In genomic region chr5:14218480-14218879, GRCh38 we compare ENCODE assay signal across 12 cellular contexts.
DNase-seq lines count a peak whose midpoint lies in the region; ATAC-seq and TF ChIP-seq lines count a peak whose summit lies in the region.
"Had no signal": no experiment of that assay in that cellular context is flagged by ENCODE, and none has a peak within 500 bp of the region (broad histone marks: within the 10 kb centered on the region; RNA-seq: fewer than 3 reads in every experiment).

No MANE protein-coding gene starts in this region.

- 50 to 94% methylated on average over 2 to 3 of the region's 6 CpGs for WGBS in esophagus squamous epithelium, 2 donors
- WGBS in prostate gland, result 81% methylated on average over 6 of the region's 6 CpGs

- no TSS peak for BruUV-seq in PC-3 (replicated peaks; lab: Mats Ljungman, UMichigan)

- H3F3A ChIP-seq in PC-3 (ENCODE audit: low read length, unreplicated experiment), result peaks cover 3% of the 10 kb centered on the region

- H3K4me1 ChIP-seq in PC-3 (ENCODE audit: insufficient read depth, low read length), result peaks cover 59% of the 10 kb centered on the region
- H3K4me1 ChIP-seq in esophagus squamous epithelium, result peaks cover 0 to 44% (median 4%) of the 10 kb centered on the region in 3 donors
- peaks cover 7% of the 10 kb centered on the region for H3K4me1 ChIP-seq in prostate gland (replicated peaks)

- H3K27ac ChIP-seq in AG04450 (ENCODE audit: low read depth, low read length) (peak overlapping the region; percentile 33), PC-3 (ENCODE audit: low read length) (no peak overlapping the region), esophagus squamous epithelium (peak overlapping the region in 3 of 4 donors; percentile 40 to 64 (median 57)), prostate gland (peak overlapping the region; percentile 46 to 51)

- H2AFZ ChIP-seq in PC-3 (ENCODE audit: low read length), result no peak overlapping the region

- intact Hi-C loops in PC-3 (cut with micrococcal nuclease) (loop anchor here (5.0 kb wide), 1 partner anchor 39 kb away; no protein-coding TSS in a partner anchor), esophagus squamous epithelium (cut with DNase I) (no loop called here), prostate gland (cut with DNase I) (no loop called here)

- H3K27me3 ChIP-seq in AG04450 (ENCODE audit: control insufficient read depth, insufficient read depth, low read length) (no peaks in the 10 kb centered on the region), PC-3 (ENCODE audit: low read length) (no peaks in the 10 kb centered on the region), esophagus squamous epithelium (no peaks in the 10 kb centered on the region), prostate gland (replicated peaks; ENCODE audit: insufficient read depth) (no peaks in the 10 kb centered on the region)

- CTCF ChIA-PET in AG04450 (lab: Charles Lee) (no interaction called here), PC-3 (lab: Charles Lee) (interaction anchor here (0.6 kb wide), 1 partner anchor 62 kb away, joined by 4 read pairs; no protein-coding TSS in a partner anchor)

- H3K4me3 ChIP-seq in AG04450 (ENCODE audit: low read depth, low read length), result no peak overlapping the region
- H3K4me3 ChIP-seq in PC-3 (ENCODE audit: low read length), result no peak overlapping the region
- H3K4me3 ChIP-seq in esophagus squamous epithelium, result no peak overlapping the region
- no peak overlapping the region for H3K4me3 ChIP-seq in prostate gland

- no peak for TF ChIP-seq CTCF in AG04450 (IDR thresholded peaks at IDR 0.05; ENCODE audit: low read depth, low read length)
- TF ChIP-seq CTCF in PC-3 (conservative IDR thresholded peaks at IDR 0.05; ENCODE audit: low read depth, low read length), result no peak
- no peak for TF ChIP-seq CTCF in esophagus squamous epithelium (IDR thresholded peaks at IDR 0.05)
- no peak for TF ChIP-seq CTCF in prostate gland (IDR thresholded peaks at IDR 0.05)

- DNase-seq in AG04450 (ENCODE audit: low read depth, low spot score), result no peak
- no peak for DNase-seq in PC-3
- no peak for DNase-seq in esophagus squamous epithelium (lab: John Stamatoyannopoulos, UW)
- no peak for DNase-seq in prostate gland (ENCODE audit: low spot score)
- DNase-seq in D341Med (ENCODE audit: low spot score), result no peak
- DNase-seq in NOMO-1 treated with dmso at 0.1 percent for 144 hours (lab: John Stamatoyannopoulos, UW; ENCODE audit: unreplicated experiment), result no peak
- DNase-seq: activated naive CD4-positive, alpha-beta T cell treated with Interleukin-2 at 50 U/mL for 16 hours; MV-4-11; NCI-H345; T-helper 9 cell had no signal

- ATAC-seq in PC-3 (no peak), GM19351 (IDR thresholded peaks at IDR 0.05; ENCODE audit: unreplicated experiment) (no peak), HG03159 (IDR thresholded peaks at IDR 0.05; ENCODE audit: unreplicated experiment) (no peak)

- H3K79me2 ChIP-seq in PC-3 (ENCODE audit: low read length), result peaks cover 100% of the 10 kb centered on the region

- H3K36me3 ChIP-seq in PC-3 (ENCODE audit: low read depth, low read length) (peaks cover 22% of the 10 kb centered on the region; the same call in 1 of the 2 replicates), esophagus squamous epithelium (no peaks in the 10 kb centered on the region), prostate gland (no peaks in the 10 kb centered on the region)

- TF ChIP-seq POLR2A in esophagus squamous epithelium (IDR thresholded peaks at IDR 0.05) (no peak), prostate gland (IDR thresholded peaks at IDR 0.05) (no peak)

- H3K9me2 ChIP-seq in PC-3 (replicated peaks; ENCODE audit: low read length), result no peaks in the 10 kb centered on the region

- H3K9me3 ChIP-seq in AG04450 (ENCODE audit: control insufficient read depth, insufficient read depth, low read length) (no peaks in the 10 kb centered on the region), PC-3 (ENCODE audit: low read length) (no peaks in the 10 kb centered on the region), esophagus squamous epithelium (no peaks in the 10 kb centered on the region), prostate gland (no peaks in the 10 kb centered on the region)

- POLR2A ChIA-PET in AG04450 (lab: Yijun Ruan, JAX) (no interaction called here), PC-3 (lab: Charles Lee; ENCODE audit: unreplicated experiment) (no interaction called here)

- peaks cover 59% of the 10 kb centered on the region for H4K20me1 ChIP-seq in PC-3 (ENCODE audit: low read length)

- H3K4me2 ChIP-seq in PC-3 (ENCODE audit: low read length), result peak overlapping the region; percentile 25

- no peak overlapping the region for H3K9ac ChIP-seq in PC-3 (ENCODE audit: low read length)
